18 cellular contexts compared by ENCODE assay signal in the genomic region with DNA sequence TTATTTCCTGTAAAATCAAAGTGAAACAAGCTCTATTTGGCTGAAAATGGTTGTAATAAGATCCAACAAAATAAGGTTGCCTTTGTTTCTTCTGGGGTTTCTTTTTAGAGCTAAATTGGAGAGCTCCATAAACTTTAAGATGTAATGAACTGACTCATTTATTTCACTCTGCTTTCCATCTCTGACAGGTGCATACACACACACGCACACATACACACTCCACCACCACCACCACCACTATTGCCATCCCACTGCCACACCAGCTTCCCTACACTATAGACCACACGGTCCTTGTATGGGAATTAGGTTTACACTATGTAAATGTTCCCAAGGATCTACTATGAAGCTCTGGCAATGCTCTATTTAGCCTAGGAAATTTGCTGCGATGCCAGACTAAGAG.
DNase-seq lines count a peak whose midpoint lies in the region; ATAC-seq and TF ChIP-seq lines count a peak whose summit lies in the region.
"Had no signal": no experiment of that assay in that cellular context is flagged by ENCODE, and none has a peak within 500 bp of the region (broad histone marks: within the 10 kb centered on the region; RNA-seq: fewer than 3 reads in every experiment).

No MANE protein-coding gene starts in this region.

- no peak for DNase-seq in activated T-cell treated with anti-CD3 and anti-CD28 coated beads, Interleukin-2, amount 50 U/mL, for 4 hours
- DNase-seq in activated T-cell treated with anti-CD3 and anti-CD28 coated beads for 4 hours (no peak), T-helper 17 cell (no peak), SHP77 treated with DMSO at 0.1 percent for 48 hours (lab: John Stamatoyannopoulos, UW) (no peak), T-helper 2 cell (no peak)
- no peak for DNase-seq in CD4-positive, alpha-beta T cell
- no peak for DNase-seq in naive thymus-derived CD8-positive, alpha-beta T cell
- DNase-seq: BE2C, DND-41, H7, NCI-H1105, NCI-H146, NCI-H2029, NCI-H226, NCI-H524 treated with DMSO at 0.1 percent for 48 hours, OCI-M1 had no signal

- intact Hi-C loops in CD4-positive, alpha-beta T cell (cut with DNase I, micrococcal nuclease), result no loop called here

- no peaks in the 10 kb centered on the region for H3K9me3 Mint-ChIP-seq in activated T-cell treated with anti-CD3 and anti-CD28 coated beads, Interleukin-2, amount 50 U/mL, for 4 hours
- no peaks in the 10 kb centered on the region for H3K9me3 Mint-ChIP-seq in CD4-positive, alpha-beta T cell
- no peaks in the 10 kb centered on the region for H3K9me3 Mint-ChIP-seq in naive thymus-derived CD8-positive, alpha-beta T cell
- H3K9me3 Mint-ChIP-seq: IgD-negative memory B cell had no signal

- no peaks in the 10 kb centered on the region for H3K27me3 Mint-ChIP-seq in activated T-cell treated with anti-CD3 and anti-CD28 coated beads, Interleukin-2, amount 50 U/mL, for 4 hours (ENCODE audit: low read depth)
- no peaks in the 10 kb centered on the region for H3K27me3 Mint-ChIP-seq in CD4-positive, alpha-beta T cell
- H3K27me3 Mint-ChIP-seq in T-helper 17 cell, result no peaks in the 10 kb centered on the region
- H3K27me3 Mint-ChIP-seq in naive thymus-derived CD8-positive, alpha-beta T cell, result no peaks in the 10 kb centered on the region
- H3K27me3 Mint-ChIP-seq: IgD-negative memory B cell had no signal

- peak; percentile 34 to 39 for ATAC-seq in activated T-cell treated with anti-CD3 and anti-CD28 coated beads, Interleukin-2, amount 50 U/mL, for 4 hours
- no peak for ATAC-seq in CD4-positive, alpha-beta T cell (ENCODE audit: poor library complexity)
- no peak for ATAC-seq in T-helper 17 cell
- ATAC-seq in naive thymus-derived CD8-positive, alpha-beta T cell, result no peak
- ATAC-seq: GM12878 had no signal

- H3K27ac Mint-ChIP-seq in CD4-positive, alpha-beta T cell, result peak overlapping the region; percentile 90
- H3K27ac Mint-ChIP-seq in T-helper 17 cell, result peak overlapping the region; percentile 82
- peak overlapping the region in 6 of 10 donors; percentile 3 to 48 (median 7) for H3K27ac Mint-ChIP-seq in naive thymus-derived CD8-positive, alpha-beta T cell
- H3K27ac Mint-ChIP-seq: IgD-negative memory B cell had no signal

- no peaks in the 10 kb centered on the region for H3K9me3 ChIP-seq in CD4-positive, alpha-beta T cell (ENCODE audit: control insufficient read depth, low read length)
- no peaks in the 10 kb centered on the region for H3K9me3 ChIP-seq in T-helper 17 cell (ENCODE audit: control insufficient read depth, low read length, poor library complexity, severe bottlenecking)
- H3K9me3 ChIP-seq: BE2C had no signal

- POLR2A ChIA-PET in CD4-positive, alpha-beta T cell (lab: Charles Lee), result interaction anchor here (0.7 to 1.2 kb wide), 3 partner anchors 8 to 916 kb away, joined by 3 to 4 read pairs (median 3); no protein-coding TSS in a partner anchor
- POLR2A ChIA-PET in naive thymus-derived CD8-positive, alpha-beta T cell (lab: Charles Lee), result no interaction called here

- CTCF ChIA-PET in CD4-positive, alpha-beta T cell (lab: Charles Lee), result interaction anchor here (0.6 kb wide), 1 partner anchor 15 kb away, joined by 4 read pairs; no protein-coding TSS in a partner anchor

- H3K27ac ChIP-seq in CD4-positive, alpha-beta T cell (ENCODE audit: low read depth, low read length), result no peak overlapping the region

- H3K36me3 Mint-ChIP-seq in activated T-cell treated with anti-CD3 and anti-CD28 coated beads, Interleukin-2, amount 50 U/mL, for 4 hours (ENCODE audit: insufficient read depth), result peaks cover 2% of the 10 kb centered on the region
- H3K36me3 Mint-ChIP-seq in CD4-positive, alpha-beta T cell (ENCODE audit: low read depth), result no peaks in the 10 kb centered on the region
- peaks cover 4% of the 10 kb centered on the region for H3K36me3 Mint-ChIP-seq in T-helper 17 cell (ENCODE audit: low read depth)
- no peaks in the 10 kb centered on the region for H3K36me3 Mint-ChIP-seq in naive thymus-derived CD8-positive, alpha-beta T cell

- no peak for TF ChIP-seq CTCF in CD4-positive, alpha-beta T cell (IDR thresholded peaks at IDR 0.05)

- H3K4me3 Mint-ChIP-seq in activated T-cell treated with anti-CD3 and anti-CD28 coated beads, Interleukin-2, amount 50 U/mL, for 4 hours, result no peak overlapping the region
- H3K4me3 Mint-ChIP-seq in CD4-positive, alpha-beta T cell, result no peak overlapping the region
- H3K4me3 Mint-ChIP-seq in T-helper 17 cell, result peak overlapping the region; percentile 5
- H3K4me3 Mint-ChIP-seq in naive thymus-derived CD8-positive, alpha-beta T cell, result peak overlapping the region in 3 of 10 donors; percentile 0 to 19 (median 1)

- peaks cover 72% of the 10 kb centered on the region for H3K4me1 Mint-ChIP-seq in activated T-cell treated with anti-CD3 and anti-CD28 coated beads, Interleukin-2, amount 50 U/mL, for 4 hours (ENCODE audit: low read depth)
- H3K4me1 Mint-ChIP-seq in CD4-positive, alpha-beta T cell (ENCODE audit: low read depth), result peaks cover 77% of the 10 kb centered on the region
- peaks cover 41% of the 10 kb centered on the region for H3K4me1 Mint-ChIP-seq in T-helper 17 cell
- H3K4me1 Mint-ChIP-seq in naive thymus-derived CD8-positive, alpha-beta T cell, result peaks cover 36 to 74% (median 70%) of the 10 kb centered on the region in 4 donors

- H3K27me3 ChIP-seq in CD4-positive, alpha-beta T cell (ENCODE audit: control insufficient read depth, insufficient read depth, low read length), result no peaks in the 10 kb centered on the region
- H3K27me3 ChIP-seq: BE2C had no signal

Comparison
In these comparisons a context has a peak if more than half of its experiments do, and no peak if none do; other contexts are left out.
1. ATAC-seq: peak in activated T-cell treated with anti-CD3 and anti-CD28 coated beads, Interleukin-2, amount 50 U/mL, for 4 hours (2 of 2); none in CD4-positive, alpha-beta T cell (single experiment), T-helper 17 cell (single experiment) and naive thymus-derived CD8-positive, alpha-beta T cell (0 of 2).
2. H3K27ac Mint-ChIP-seq: peak in every context shown above with its lines; median percentile 90 in CD4-positive, alpha-beta T cell; 82 in T-helper 17 cell; 7 in naive thymus-derived CD8-positive, alpha-beta T cell.